Comparison of ENCODE assay signal across 8 cellular contexts in genomic region chr6:28142446-28142845, GRCh38. TPM values are rescaled to one million over a fixed set of nuclear protein-coding genes. Genes with fewer than 3 reads are reported as not detected.
A peak's percentile ranks its signal among the peaks of the same experiment; 100 is the strongest.
DNase-seq lines count a peak whose midpoint lies in the region; ATAC-seq, FAIRE-seq and TF ChIP-seq lines count a peak whose summit lies in the region.

No MANE protein-coding gene starts in this region.

- intact Hi-C loops in GM12878 (cut with micrococcal nuclease; ENCODE audit: unreplicated experiment) = loop anchor here (5.0 kb wide), 1 partner anchor 70 kb away; no protein-coding TSS in a partner anchor

- no peak for DNase-seq in HFF-Myc (ENCODE audit: extremely low read depth, low read depth)
- no peak for DNase-seq in GM12878 (ENCODE audit: low read depth, low spot score)
- peak; percentile 18 for DNase-seq in mesenchymal stem cell
- DNase-seq in superior temporal gyrus (ENCODE audit: extremely low spot score) = no peak
- no peak for DNase-seq in substantia nigra (lab: John Stamatoyannopoulos, UW)

- H2AK5ac ChIP-seq in mesenchymal stem cell (ENCODE audit: low read length, severe bottlenecking) = no peak overlapping the region

- no peak overlapping the region for H2BK120ac ChIP-seq in mesenchymal stem cell (ENCODE audit: low read depth, low read length)

- no peak overlapping the region for H3K23ac ChIP-seq in mesenchymal stem cell (ENCODE audit: low read length in 2 of 2)

- no peak for TF ChIP-seq RAD21 in GM12878 (IDR thresholded peaks at IDR 0.05; ENCODE audit: insufficient read depth, low read depth, low read length)

- H3K36me3 ChIP-seq in GM12878 (ENCODE audit: control insufficient read depth in 2 of 2, insufficient read depth in 2 of 2, low read length in 1 of 2) (peaks cover 0 to 10% of the 10 kb centered on the region in 2 experiments; a peak in 1 of 4 replicates), mesenchymal stem cell (ENCODE audit: control insufficient read depth in 1 of 2, insufficient read depth in 2 of 2, low read depth in 1 of 2, low read length in 2 of 2) (peaks cover 0 to 30% of the 10 kb centered on the region in 2 experiments)

- BruUV-seq in GM12878 (replicated peaks; lab: Mats Ljungman, UMichigan) = no TSS peak

- H4K20me1 ChIP-seq in GM12878 (ENCODE audit: control insufficient read depth, insufficient read depth) = no peaks in the 10 kb centered on the region

- no peaks in the 10 kb centered on the region for H3K9me3 ChIP-seq in GM12878 (replicated peaks; ENCODE audit: control insufficient read depth, insufficient read depth, low read length)
- H3K9me3 ChIP-seq in mesenchymal stem cell (ENCODE audit: control insufficient read depth, low read length) = no peaks in the 10 kb centered on the region

- H3K79me1 ChIP-seq in mesenchymal stem cell (replicated peaks; ENCODE audit: low read length, poor library complexity, severe bottlenecking) = peaks cover 3% of the 10 kb centered on the region

- no peak for FAIRE-seq in GM12878 (lab: Jason Lieb, UNC)

- in situ Hi-C loops in GM12878 (cut with MboI) = loop anchor here (5.0 kb wide), 1 partner anchor 75 kb away; no protein-coding TSS in a partner anchor

- CTCF ChIA-PET in GM12878 (lab: Yijun Ruan, JAX) = interaction anchor here (1.0 to 4.7 kb wide), 6 partner anchors 16 to 323 kb away, joined by 3 to 41 read pairs (median 4); no protein-coding TSS in a partner anchor

- H4K8ac ChIP-seq in mesenchymal stem cell (ENCODE audit: low read length) = no peak overlapping the region

- no peaks in the 10 kb centered on the region for H3K27me3 ChIP-seq in GM12878 (replicated peaks in 1 of 2; ENCODE audit: control insufficient read depth in 2 of 2, insufficient read depth in 2 of 2, low read length in 1 of 2)
- H3K27me3 ChIP-seq in mesenchymal stem cell (ENCODE audit: control insufficient read depth in 1 of 2, insufficient read depth in 1 of 2, low read length in 2 of 2) = no peaks in the 10 kb centered on the region

- no peak overlapping the region for H2BK5ac ChIP-seq in mesenchymal stem cell (ENCODE audit: low read depth, low read length, poor library complexity, severe bottlenecking)

- no peak overlapping the region for H2BK12ac ChIP-seq in mesenchymal stem cell (ENCODE audit: low read length in 2 of 2)

- H3K4me2 ChIP-seq in GM12878 (ENCODE audit: control insufficient read depth, insufficient read depth) = peak overlapping the region; percentile 74
- H3K4me2 ChIP-seq in mesenchymal stem cell (ENCODE audit: low read length, poor library complexity, severe bottlenecking) = peak overlapping the region; percentile 61

- peaks cover 28% of the 10 kb centered on the region for H3K79me2 ChIP-seq in GM12878 (ENCODE audit: control insufficient read depth, insufficient read depth, low read length)

- TF ChIP-seq CTCF in 22Rv1 (IDR thresholded peaks at IDR 0.05) (no peak), HFF-Myc (IDR thresholded peaks at IDR 0.05; ENCODE audit: low read depth, low read length, missing control alignments) (no peak), GM12878 (IDR thresholded peaks at IDR 0.05 in 2 of 3, conservative IDR thresholded peaks at IDR 0.05 in 1 of 3; ENCODE audit: control insufficient read depth in 2 of 3, extremely low read depth in 1 of 3, insufficient read depth in 1 of 3, low read depth in 3 of 3, low read length in 3 of 3) (no peak)

- H3K4ac ChIP-seq in mesenchymal stem cell (ENCODE audit: low read depth in 1 of 2, low read length in 2 of 2) = no peak overlapping the region

- ATAC-seq in GM12878 (no peak), GM19463 (IDR thresholded peaks at IDR 0.05; ENCODE audit: unreplicated experiment) (no peak), GM21529 (IDR thresholded peaks at IDR 0.05; ENCODE audit: unreplicated experiment) (no peak)

- H3K18ac ChIP-seq in mesenchymal stem cell (ENCODE audit: low read depth in 1 of 2, low read length in 2 of 2) = no peak overlapping the region

- H3K4me3 ChIP-seq in HFF-Myc (replicated peaks; ENCODE audit: low read depth, low read length) (peak overlapping the region; percentile 91), GM12878 (peak overlapping the region; percentile 88), mesenchymal stem cell (ENCODE audit: insufficient read depth in 1 of 2, low read depth in 1 of 2, low read length in 2 of 2) (peak overlapping the region; percentile 26 to 99)

- TF ChIP-seq EP300 in GM12878 (IDR thresholded peaks at IDR 0.05; ENCODE audit: borderline replicate concordance in 1 of 2, control insufficient read depth in 1 of 2, low read depth in 2 of 2, low read length in 2 of 2) = no peak

- RAD21 ChIA-PET in GM12878 (lab: Charles Lee; ENCODE audit: unreplicated experiment) = interaction anchor here (1.0 to 2.6 kb wide), 4 partner anchors 17 to 214 kb away, joined by 3 to 13 read pairs (median 6); partner anchors contain the start of gene ZSCAN16

- 0% methylated on average over 4 of the region's 4 CpGs for WGBS in GM12878 (ENCODE audit: insufficient coverage, insufficient replicate concordance, low lambda C conversion rate, missing lambda C conversion rate)
- no CpG with 5 or more reads among the region's 4 CpGs for WGBS in mesenchymal stem cell

- H2BK15ac ChIP-seq in mesenchymal stem cell (ENCODE audit: low read depth, poor library complexity, severe bottlenecking) = no peak overlapping the region

- SMC1A ChIA-PET in GM12878 (lab: Charles Lee; ENCODE audit: uncharacterized antibody, unreplicated experiment) = interaction anchor here (0.6 to 3.1 kb wide), 7 partner anchors 10 to 213 kb away, joined by 3 to 24 read pairs (median 9); partner anchors contain the start of genes ZKSCAN4 and ZSCAN16

- H3K9ac ChIP-seq in GM12878 (ENCODE audit: control insufficient read depth, insufficient read depth, low read length) = peak overlapping the region; percentile 86
- H3K9ac ChIP-seq in mesenchymal stem cell (ENCODE audit: low read length) = peak overlapping the region; percentile 98

- peak overlapping the region; percentile 54; the same call in 1 of the 2 replicates for H3K27ac ChIP-seq in 22Rv1
- peak overlapping the region; percentile 63; the same call in 1 of the 2 replicates for H3K27ac ChIP-seq in GM12878 (ENCODE audit: control insufficient read depth, insufficient read depth)
- no peak overlapping the region for H3K27ac ChIP-seq in mesenchymal stem cell (ENCODE audit: low read length, poor library complexity, severe bottlenecking)
- no peak overlapping the region for H3K27ac ChIP-seq in substantia nigra (ENCODE audit: low read depth, low read length, poor library complexity, severe bottlenecking)

- POLR2A ChIA-PET in GM12878 (lab: Charles Lee) = interaction anchor here (0.5 to 2.5 kb wide), 7 partner anchors 11 to 965 kb away, joined by 3 to 11 read pairs (median 4); partner anchors contain the start of gene ZSCAN26

- H3K14ac ChIP-seq in mesenchymal stem cell (ENCODE audit: low read length in 2 of 2) = no peak overlapping the region

- H2AFZ ChIP-seq in GM12878 (ENCODE audit: control insufficient read depth, low read depth, low read length) (no peak overlapping the region), mesenchymal stem cell (ENCODE audit: low read depth, low read length) (no peak overlapping the region)

- TF ChIP-seq POLR2A in GM12878 (IDR thresholded peaks at IDR 0.05; ENCODE audit: low read depth, low read length) = no peak

- H4K91ac ChIP-seq in mesenchymal stem cell (ENCODE audit: low read length) = no peak overlapping the region

- H3K4me1 ChIP-seq in GM12878 (ENCODE audit: control insufficient read depth, insufficient read depth, low read length) (peaks cover 18% of the 10 kb centered on the region), mesenchymal stem cell (ENCODE audit: control insufficient read depth, insufficient read depth, low read depth, low read length) (peaks cover 1% of the 10 kb centered on the region)

TF ChIP-seq in GM12878, 131 proteins besides CTCF, POLR2A, EP300 and RAD21 (continues in another document):
- TF ChIP-seq MEF2B (IDR thresholded peaks at IDR 0.05; ENCODE audit: partially characterized antibody, poor library complexity, severe bottlenecking) = no peak

RNA-seq across cellular contexts. Expression of gene ZKSCAN8, which starts 0.8 kb away (rescaled TPM):
- 64.1 and 65.1 TPM in 2 replicates for total RNA-seq in GM12878 (2013; cell fraction: nucleolus; rRNA removed)
- total RNA-seq in GM12878 (2014; rRNA removed) = 8.5 and 10.1 TPM in 2 replicates
- total RNA-seq in GM12878 (2014; rRNA removed; fragmentation: Illumina TruSeq; extraction: Trizol) = 10.8 and 10.9 TPM in 2 replicates
- total RNA-seq in GM12878 (2021) = 13.2 and 16.1 TPM in 2 replicates
- polyA plus RNA-seq in GM12878 (2011; ENCODE audit: low read depth) = 6.2 TPM
- 11.5 and 12.1 TPM in 2 replicates for polyA plus RNA-seq in GM12878 (2011; rRNA removed)
- 6.7 and 11.2 TPM in 2 replicates for polyA plus RNA-seq in GM12878 (2011; cell fraction: cytosol; rRNA removed)
- 33.7 and 34.6 TPM in 2 replicates for polyA plus RNA-seq in GM12878 (2011; cell fraction: nucleus; rRNA removed)
- polyA plus RNA-seq in GM12878 (2012) = 8.7 and 8.9 TPM in 2 replicates
- polyA plus RNA-seq in GM12878 (2014; fragmentation: Illumina TruSeq; extraction: Trizol) = 17.9 and 23.2 TPM in 2 replicates
- polyA plus RNA-seq in GM12878 (2014; fragmentation: Nextera tagmentation; extraction: Ambion mirVana) = 1 to 10 TPM; 1.0 to 1.5 TPM
- polyA plus RNA-seq in GM12878 (2014; rRNA removed) = 8.3 and 9.0 TPM in 2 replicates
- polyA plus RNA-seq in GM12878 (2016; fragmentation: Nextera tagmentation; extraction: Ambion mirVana) = 1 to 10 TPM; 5.6 to 5.8 TPM
- 16.6 and 21.7 TPM in 2 replicates for polyA minus RNA-seq in GM12878 (2011; rRNA and poly(A)+ RNA removed)
- 6.4 and 9.0 TPM in 2 replicates for polyA minus RNA-seq in GM12878 (2011; cell fraction: cytosol; rRNA and poly(A)+ RNA removed)
- polyA minus RNA-seq in GM12878 (2011; cell fraction: nucleus; rRNA and poly(A)+ RNA removed) = 14.3 and 16.2 TPM in 2 replicates
- polyA plus RNA-seq in mesenchymal stem cell (2013, experiment 1 of 2) = 10.1 TPM
- polyA plus RNA-seq in mesenchymal stem cell (2013, experiment 2 of 2) = 9.7 TPM

RNA-seq across cellular contexts. Expression of gene ZSCAN16, which starts 18.0 kb away (rescaled TPM):
- total RNA-seq in GM12878 (2013; cell fraction: nucleolus; rRNA removed) = 3.0 and 5.8 TPM in 2 replicates
- 6.1 and 9.5 TPM in 2 replicates for total RNA-seq in GM12878 (2014; rRNA removed)
- 10.7 and 11.2 TPM in 2 replicates for total RNA-seq in GM12878 (2014; rRNA removed; fragmentation: Illumina TruSeq; extraction: Trizol)
- total RNA-seq in GM12878 (2021) = 6.6 and 7.1 TPM in 2 replicates
- polyA plus RNA-seq in GM12878 (2011; ENCODE audit: low read depth) = 3.4 TPM
- 4.6 and 5.2 TPM in 2 replicates for polyA plus RNA-seq in GM12878 (2011; rRNA removed)
- polyA plus RNA-seq in GM12878 (2011; cell fraction: cytosol; rRNA removed) = 2.3 and 3.5 TPM in 2 replicates
- 3.6 and 5.0 TPM in 2 replicates for polyA plus RNA-seq in GM12878 (2011; cell fraction: nucleus; rRNA removed)
- polyA plus RNA-seq in GM12878 (2012) = 5.1 and 5.3 TPM in 2 replicates
- 10.1 and 12.7 TPM in 2 replicates for polyA plus RNA-seq in GM12878 (2014; fragmentation: Illumina TruSeq; extraction: Trizol)
- polyA plus RNA-seq in GM12878 (2014; fragmentation: Nextera tagmentation; extraction: Ambion mirVana) = 10 to 100 TPM; 10.5 to 13.8 TPM
- polyA plus RNA-seq in GM12878 (2014; rRNA removed) = 8.3 and 10.1 TPM in 2 replicates
- 10 to 100 TPM; 10.7 to 11.2 TPM for polyA plus RNA-seq in GM12878 (2016; fragmentation: Nextera tagmentation; extraction: Ambion mirVana)
- 4.3 and 5.2 TPM in 2 replicates for polyA minus RNA-seq in GM12878 (2011; rRNA and poly(A)+ RNA removed)
- 0.73 and 1.2 TPM in 2 replicates for polyA minus RNA-seq in GM12878 (2011; cell fraction: cytosol; rRNA and poly(A)+ RNA removed)
- polyA minus RNA-seq in GM12878 (2011; cell fraction: nucleus; rRNA and poly(A)+ RNA removed) = 5.3 and 5.6 TPM in 2 replicates
- 3.1 TPM for polyA plus RNA-seq in mesenchymal stem cell (2013, experiment 1 of 2)
- 2.5 TPM for polyA plus RNA-seq in mesenchymal stem cell (2013, experiment 2 of 2)

Comparison
In these comparisons a context has a peak if more than half of its experiments do, and no peak if none do; other contexts are left out.
1. H3K27ac ChIP-seq: peak in 22Rv1 (single experiment) and GM12878 (single experiment); none in mesenchymal stem cell (single experiment) and substantia nigra (single experiment).
2. Peak in every context shown above with its lines, with median percentiles within 50 percentile points of each other: H3K4me3 ChIP-seq.